In genomic region chr12:64270411-64270810, GRCh38 we compare ENCODE assay signal across 23 cellular contexts.
"Had no signal": no experiment of that assay in that cellular context is flagged by ENCODE, and none has a peak within 500 bp of the region (broad histone marks: within the 10 kb centered on the region; RNA-seq: fewer than 3 reads in every experiment).

No MANE protein-coding gene starts in this region.

- H3K27ac ChIP-seq: esophagus squamous epithelium, heart right ventricle, left lung, neural progenitor cell, psoas muscle, sigmoid colon, stomach, thyroid gland had no signal

- H3K4me2 ChIP-seq: neural progenitor cell had no signal

- H3K4me1 ChIP-seq: esophagus squamous epithelium, heart right ventricle, left lung, neural progenitor cell, psoas muscle, sigmoid colon, stomach had no signal

- H3K4me3 ChIP-seq: esophagus squamous epithelium, heart right ventricle, left lung, mucosa of descending colon, neural progenitor cell, psoas muscle, sigmoid colon, stomach, thyroid gland had no signal

- H2AFZ ChIP-seq: neural progenitor cell had no signal

- H3K27me3 ChIP-seq: esophagus squamous epithelium, heart right ventricle, left lung, neural progenitor cell, sigmoid colon, stomach, thyroid gland had no signal

- H3K36me3 ChIP-seq: esophagus squamous epithelium, heart right ventricle, left lung, neural progenitor cell, sigmoid colon, stomach, thyroid gland had no signal

- H3K9me3 ChIP-seq: esophagus squamous epithelium, heart right ventricle, left lung, mucosa of descending colon, psoas muscle, sigmoid colon, stomach, thyroid gland had no signal

- DNase-seq: cortex of kidney; effector memory CD8-positive, alpha-beta T cell; erythroblast; esophagus squamous epithelium; foreskin melanocyte; glutamatergic neuron; heart right ventricle; hippocampal formation; left cardiac atrium; left lung; mesenchymal stem cell; mucosa of descending colon; naive B cell; psoas muscle; right cardiac atrium; sigmoid colon; stimulated activated CD4-positive, alpha-beta T cell treated with anti-CD3 and anti-CD28 coated beads, Interleukin-2, amount 100 ng/mL, for 24 hours; stimulated activated CD4-positive, alpha-beta T cell treated with anti-CD3 and anti-CD28 coated beads, Interleukin-4, amount 100 ng/mL, for 24 hours; stimulated activated naive CD4-positive, alpha-beta T cell treated with Interleukin-2 at 50 U/mL for 16 hours; stomach; thyroid gland; trophoblast cell had no signal
